ENCODE assay signal across 1 cellular context in the genomic region with DNA sequence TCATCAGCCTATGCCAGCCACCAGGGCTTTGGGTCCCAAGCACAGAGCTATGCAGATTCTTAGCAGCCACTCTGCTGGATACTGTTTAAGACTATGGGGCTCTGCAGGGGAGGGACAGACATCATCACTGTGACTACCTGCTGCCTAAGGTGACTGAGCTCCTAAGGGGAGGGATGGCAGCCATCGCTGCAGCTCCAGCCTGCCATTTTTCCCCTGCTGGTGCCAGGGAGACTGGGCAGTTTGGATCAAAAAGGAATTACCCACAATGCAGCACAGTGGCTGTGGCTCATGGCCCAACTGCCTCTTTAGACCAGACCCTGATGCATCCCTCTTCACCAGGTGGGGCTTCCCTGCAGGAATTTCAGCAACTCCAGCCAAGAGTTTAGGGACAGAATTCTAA.
TF ChIP-seq lines count a peak whose summit lies in the region.

No MANE protein-coding gene starts in this region.

TF ChIP-seq in WTC11, 78 proteins besides CTCF, POLR2A, EP300 and RAD21 (continued from another document):
- TF ChIP-seq, protein P1, sequence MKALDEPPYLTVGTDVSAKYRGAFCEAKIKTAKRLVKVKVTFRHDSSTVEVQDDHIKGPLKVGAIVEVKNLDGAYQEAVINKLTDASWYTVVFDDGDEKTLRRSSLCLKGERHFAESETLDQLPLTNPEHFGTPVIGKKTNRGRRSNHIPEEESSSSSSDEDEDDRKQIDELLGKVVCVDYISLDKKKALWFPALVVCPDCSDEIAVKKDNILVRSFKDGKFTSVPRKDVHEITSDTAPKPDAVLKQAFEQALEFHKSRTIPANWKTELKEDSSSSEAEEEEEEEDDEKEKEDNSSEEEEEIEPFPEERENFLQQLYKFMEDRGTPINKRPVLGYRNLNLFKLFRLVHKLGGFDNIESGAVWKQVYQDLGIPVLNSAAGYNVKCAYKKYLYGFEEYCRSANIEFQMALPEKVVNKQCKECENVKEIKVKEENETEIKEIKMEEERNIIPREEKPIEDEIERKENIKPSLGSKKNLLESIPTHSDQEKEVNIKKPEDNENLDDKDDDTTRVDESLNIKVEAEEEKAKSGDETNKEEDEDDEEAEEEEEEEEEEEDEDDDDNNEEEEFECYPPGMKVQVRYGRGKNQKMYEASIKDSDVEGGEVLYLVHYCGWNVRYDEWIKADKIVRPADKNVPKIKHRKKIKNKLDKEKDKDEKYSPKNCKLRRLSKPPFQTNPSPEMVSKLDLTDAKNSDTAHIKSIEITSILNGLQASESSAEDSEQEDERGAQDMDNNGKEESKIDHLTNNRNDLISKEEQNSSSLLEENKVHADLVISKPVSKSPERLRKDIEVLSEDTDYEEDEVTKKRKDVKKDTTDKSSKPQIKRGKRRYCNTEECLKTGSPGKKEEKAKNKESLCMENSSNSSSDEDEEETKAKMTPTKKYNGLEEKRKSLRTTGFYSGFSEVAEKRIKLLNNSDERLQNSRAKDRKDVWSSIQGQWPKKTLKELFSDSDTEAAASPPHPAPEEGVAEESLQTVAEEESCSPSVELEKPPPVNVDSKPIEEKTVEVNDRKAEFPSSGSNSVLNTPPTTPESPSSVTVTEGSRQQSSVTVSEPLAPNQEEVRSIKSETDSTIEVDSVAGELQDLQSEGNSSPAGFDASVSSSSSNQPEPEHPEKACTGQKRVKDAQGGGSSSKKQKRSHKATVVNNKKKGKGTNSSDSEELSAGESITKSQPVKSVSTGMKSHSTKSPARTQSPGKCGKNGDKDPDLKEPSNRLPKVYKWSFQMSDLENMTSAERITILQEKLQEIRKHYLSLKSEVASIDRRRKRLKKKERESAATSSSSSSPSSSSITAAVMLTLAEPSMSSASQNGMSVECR (CRISPR knock-in tag; IDR thresholded peaks at IDR 0.05; ENCODE audit: borderline replicate concordance) = no peak
- no peak for TF ChIP-seq NR3C1 (CRISPR knock-in tag; conservative IDR thresholded peaks at IDR 0.05; ENCODE audit: low read depth)
- TF ChIP-seq, protein P2, sequence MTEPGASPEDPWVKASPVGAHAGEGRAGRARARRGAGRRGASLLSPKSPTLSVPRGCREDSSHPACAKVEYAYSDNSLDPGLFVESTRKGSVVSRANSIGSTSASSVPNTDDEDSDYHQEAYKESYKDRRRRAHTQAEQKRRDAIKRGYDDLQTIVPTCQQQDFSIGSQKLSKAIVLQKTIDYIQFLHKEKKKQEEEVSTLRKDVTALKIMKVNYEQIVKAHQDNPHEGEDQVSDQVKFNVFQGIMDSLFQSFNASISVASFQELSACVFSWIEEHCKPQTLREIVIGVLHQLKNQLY (CRISPR knock-in tag; IDR thresholded peaks at IDR 0.05) = no peak
- TF ChIP-seq, protein P3, sequence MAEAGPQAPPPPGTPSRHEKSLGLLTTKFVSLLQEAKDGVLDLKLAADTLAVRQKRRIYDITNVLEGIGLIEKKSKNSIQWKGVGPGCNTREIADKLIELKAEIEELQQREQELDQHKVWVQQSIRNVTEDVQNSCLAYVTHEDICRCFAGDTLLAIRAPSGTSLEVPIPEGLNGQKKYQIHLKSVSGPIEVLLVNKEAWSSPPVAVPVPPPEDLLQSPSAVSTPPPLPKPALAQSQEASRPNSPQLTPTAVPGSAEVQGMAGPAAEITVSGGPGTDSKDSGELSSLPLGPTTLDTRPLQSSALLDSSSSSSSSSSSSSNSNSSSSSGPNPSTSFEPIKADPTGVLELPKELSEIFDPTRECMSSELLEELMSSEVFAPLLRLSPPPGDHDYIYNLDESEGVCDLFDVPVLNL (CRISPR knock-in tag; IDR thresholded peaks at IDR 0.05; ENCODE audit: borderline replicate concordance, low read depth) = no peak
- TF ChIP-seq NR1H2 (CRISPR knock-in tag; IDR thresholded peaks at IDR 0.05) = no peak
- TF ChIP-seq, protein P4, sequence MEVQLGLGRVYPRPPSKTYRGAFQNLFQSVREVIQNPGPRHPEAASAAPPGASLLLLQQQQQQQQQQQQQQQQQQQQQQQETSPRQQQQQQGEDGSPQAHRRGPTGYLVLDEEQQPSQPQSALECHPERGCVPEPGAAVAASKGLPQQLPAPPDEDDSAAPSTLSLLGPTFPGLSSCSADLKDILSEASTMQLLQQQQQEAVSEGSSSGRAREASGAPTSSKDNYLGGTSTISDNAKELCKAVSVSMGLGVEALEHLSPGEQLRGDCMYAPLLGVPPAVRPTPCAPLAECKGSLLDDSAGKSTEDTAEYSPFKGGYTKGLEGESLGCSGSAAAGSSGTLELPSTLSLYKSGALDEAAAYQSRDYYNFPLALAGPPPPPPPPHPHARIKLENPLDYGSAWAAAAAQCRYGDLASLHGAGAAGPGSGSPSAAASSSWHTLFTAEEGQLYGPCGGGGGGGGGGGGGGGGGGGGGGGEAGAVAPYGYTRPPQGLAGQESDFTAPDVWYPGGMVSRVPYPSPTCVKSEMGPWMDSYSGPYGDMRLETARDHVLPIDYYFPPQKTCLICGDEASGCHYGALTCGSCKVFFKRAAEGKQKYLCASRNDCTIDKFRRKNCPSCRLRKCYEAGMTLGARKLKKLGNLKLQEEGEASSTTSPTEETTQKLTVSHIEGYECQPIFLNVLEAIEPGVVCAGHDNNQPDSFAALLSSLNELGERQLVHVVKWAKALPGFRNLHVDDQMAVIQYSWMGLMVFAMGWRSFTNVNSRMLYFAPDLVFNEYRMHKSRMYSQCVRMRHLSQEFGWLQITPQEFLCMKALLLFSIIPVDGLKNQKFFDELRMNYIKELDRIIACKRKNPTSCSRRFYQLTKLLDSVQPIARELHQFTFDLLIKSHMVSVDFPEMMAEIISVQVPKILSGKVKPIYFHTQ (CRISPR knock-in tag; IDR thresholded peaks at IDR 0.05) = no peak
- TF ChIP-seq SOX15 (CRISPR knock-in tag; IDR thresholded peaks at IDR 0.05) = no peak
- no peak for TF ChIP-seq ZNF671 (CRISPR knock-in tag; IDR thresholded peaks at IDR 0.05)
- TF ChIP-seq, protein P5, sequence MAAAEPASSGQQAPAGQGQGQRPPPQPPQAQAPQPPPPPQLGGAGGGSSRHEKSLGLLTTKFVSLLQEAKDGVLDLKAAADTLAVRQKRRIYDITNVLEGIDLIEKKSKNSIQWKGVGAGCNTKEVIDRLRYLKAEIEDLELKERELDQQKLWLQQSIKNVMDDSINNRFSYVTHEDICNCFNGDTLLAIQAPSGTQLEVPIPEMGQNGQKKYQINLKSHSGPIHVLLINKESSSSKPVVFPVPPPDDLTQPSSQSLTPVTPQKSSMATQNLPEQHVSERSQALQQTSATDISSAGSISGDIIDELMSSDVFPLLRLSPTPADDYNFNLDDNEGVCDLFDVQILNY (CRISPR knock-in tag; IDR thresholded peaks at IDR 0.05) = no peak
- no peak for TF ChIP-seq ZBTB21 (CRISPR knock-in tag; IDR thresholded peaks at IDR 0.05; ENCODE audit: borderline replicate concordance)
